ENCODE assay signal across 8 cellular contexts in genomic region chr19:996051-996838, GRCh38. TPM values are rescaled to one million over a fixed set of nuclear protein-coding genes. Genes with fewer than 3 reads are reported as not detected.
DNase-seq lines count a peak whose midpoint lies in the region; ATAC-seq lines count a peak whose summit lies in the region.

No MANE protein-coding gene starts in this region.

- H3K9me3 Mint-ChIP-seq in stimulated activated effector memory CD8-positive, alpha-beta T cell treated with anti-CD3 and anti-CD28 coated beads, Interleukin-12 subunit alpha, Interleukin-12 subunit beta, amount 100 ng/mL, for 72 hours, result no peaks in the 10 kb centered on the region

- H3K27ac Mint-ChIP-seq in stimulated activated effector memory CD8-positive, alpha-beta T cell treated with anti-CD3 and anti-CD28 coated beads, Interleukin-12 subunit alpha, Interleukin-12 subunit beta, amount 100 ng/mL, for 72 hours, result peak overlapping the region; percentile 85

- peaks cover 7% of the 10 kb centered on the region; the same call in 1 of the 2 replicates for H3K36me3 ChIP-seq in SJCRH30

- H3K36me3 Mint-ChIP-seq in stimulated activated effector memory CD8-positive, alpha-beta T cell treated with anti-CD3 and anti-CD28 coated beads, Interleukin-12 subunit alpha, Interleukin-12 subunit beta, amount 100 ng/mL, for 72 hours, result peaks cover 23% of the 10 kb centered on the region

- H3K27ac ChIP-seq in SJCRH30, result no peak overlapping the region

- intact Hi-C loops in left colon (cut with DNase I, micrococcal nuclease), result no loop called here

- peaks cover 16% of the 10 kb centered on the region for H3K4me1 ChIP-seq in SJCRH30

- peaks cover 15% of the 10 kb centered on the region for H3K4me1 Mint-ChIP-seq in stimulated activated effector memory CD8-positive, alpha-beta T cell treated with anti-CD3 and anti-CD28 coated beads, Interleukin-12 subunit alpha, Interleukin-12 subunit beta, amount 100 ng/mL, for 72 hours

- no peak overlapping the region for H3K4me3 ChIP-seq in SJCRH30

- H3K27me3 ChIP-seq in SJCRH30, result peaks cover 39% of the 10 kb centered on the region

- DNase-seq in DMS53 (lab: John Stamatoyannopoulos, UW) (peak; percentile 72), DMS53 treated with DMSO at 0.1 percent for 48 hours (lab: John Stamatoyannopoulos, UW; ENCODE audit: unreplicated experiment) (no peak), SJCRH30 (peak; percentile 55 to 62), left colon (peak in 1 of 2 donors; percentile 43), pons (ENCODE audit: low spot score) (no peak)
- peak; percentile 69 for DNase-seq in activated naive CD4-positive, alpha-beta T cell treated with anti-CD3 and anti-CD28 coated beads, Interleukin-2, amount 50 U/mL, for 16 hours
- DNase-seq in stimulated activated effector memory CD8-positive, alpha-beta T cell treated with anti-CD3 and anti-CD28 coated beads, Interleukin-12 subunit alpha, Interleukin-12 subunit beta, amount 100 ng/mL, for 72 hours (ENCODE audit: low spot score in 2 of 2), result peak; percentile 53 to 70

- peak overlapping the region; percentile 68 for H3K4me3 Mint-ChIP-seq in stimulated activated effector memory CD8-positive, alpha-beta T cell treated with anti-CD3 and anti-CD28 coated beads, Interleukin-12 subunit alpha, Interleukin-12 subunit beta, amount 100 ng/mL, for 72 hours

- ATAC-seq in left colon (peak; percentile 28), GM21360 (IDR thresholded peaks at IDR 0.05; ENCODE audit: unreplicated experiment) (no peak)
- ATAC-seq in stimulated activated effector memory CD8-positive, alpha-beta T cell treated with anti-CD3 and anti-CD28 coated beads, Interleukin-12 subunit alpha, Interleukin-12 subunit beta, amount 100 ng/mL, for 72 hours, result peak; percentile 71

- H3K9me3 ChIP-seq in SJCRH30 (replicated peaks), result no peaks in the 10 kb centered on the region

RNA-seq across cellular contexts. Expression of gene GRIN3B, which starts 4.0 kb away (rescaled TPM):
- total RNA-seq in SJCRH30 (2014; rRNA removed; shearing (Covaris generic)), result not detected in 2 replicates
- not detected for total RNA-seq in left colon

RNA-seq across cellular contexts. Expression of gene WDR18, which starts 12.1 kb away (rescaled TPM):
- total RNA-seq in SJCRH30 (2014; rRNA removed; shearing (Covaris generic)), result 47.5 and 58.9 TPM in 2 replicates
- 10 to 100 TPM; 21.5 to 28.1 TPM for total RNA-seq in left colon

RNA-seq across cellular contexts. Expression of gene TMEM259, which starts 24.7 kb away (rescaled TPM):
- 61.0 and 66.8 TPM in 2 replicates for total RNA-seq in SJCRH30 (2014; rRNA removed; shearing (Covaris generic))
- 100 to 1,000 TPM; 185 to 224 TPM for total RNA-seq in left colon

RNA-seq across cellular contexts. Expression of gene RNU6-2, which starts 25.1 kb away (rescaled TPM):
- total RNA-seq in SJCRH30 (2014; rRNA removed; shearing (Covaris generic)), result not detected in 2 replicates
- not detected for total RNA-seq in left colon

RNA-seq across cellular contexts. Expression of gene CNN2, which starts 30.2 kb away (rescaled TPM):
- 87.2 and 91.4 TPM in 2 replicates for total RNA-seq in SJCRH30 (2014; rRNA removed; shearing (Covaris generic))
- 100 to 1,000 TPM in 1 of 2 donors, 10 to 100 TPM in 1; 76.6 to 106 TPM for total RNA-seq in left colon

Comparison
In these comparisons a context has a peak if more than half of its experiments do, and no peak if none do; other contexts are left out.
1. DNase-seq: peak in DMS53 (single experiment), SJCRH30 (2 of 2), activated naive CD4-positive, alpha-beta T cell treated with anti-CD3 and anti-CD28 coated beads, Interleukin-2, amount 50 U/mL, for 16 hours (single experiment) and stimulated activated effector memory CD8-positive, alpha-beta T cell treated with anti-CD3 and anti-CD28 coated beads, Interleukin-12 subunit alpha, Interleukin-12 subunit beta, amount 100 ng/mL, for 72 hours (2 of 2); none in DMS53 treated with DMSO at 0.1 percent for 48 hours (single experiment) and pons (single experiment).